ENCODE assay signal across 16 cellular contexts in the genomic region with DNA sequence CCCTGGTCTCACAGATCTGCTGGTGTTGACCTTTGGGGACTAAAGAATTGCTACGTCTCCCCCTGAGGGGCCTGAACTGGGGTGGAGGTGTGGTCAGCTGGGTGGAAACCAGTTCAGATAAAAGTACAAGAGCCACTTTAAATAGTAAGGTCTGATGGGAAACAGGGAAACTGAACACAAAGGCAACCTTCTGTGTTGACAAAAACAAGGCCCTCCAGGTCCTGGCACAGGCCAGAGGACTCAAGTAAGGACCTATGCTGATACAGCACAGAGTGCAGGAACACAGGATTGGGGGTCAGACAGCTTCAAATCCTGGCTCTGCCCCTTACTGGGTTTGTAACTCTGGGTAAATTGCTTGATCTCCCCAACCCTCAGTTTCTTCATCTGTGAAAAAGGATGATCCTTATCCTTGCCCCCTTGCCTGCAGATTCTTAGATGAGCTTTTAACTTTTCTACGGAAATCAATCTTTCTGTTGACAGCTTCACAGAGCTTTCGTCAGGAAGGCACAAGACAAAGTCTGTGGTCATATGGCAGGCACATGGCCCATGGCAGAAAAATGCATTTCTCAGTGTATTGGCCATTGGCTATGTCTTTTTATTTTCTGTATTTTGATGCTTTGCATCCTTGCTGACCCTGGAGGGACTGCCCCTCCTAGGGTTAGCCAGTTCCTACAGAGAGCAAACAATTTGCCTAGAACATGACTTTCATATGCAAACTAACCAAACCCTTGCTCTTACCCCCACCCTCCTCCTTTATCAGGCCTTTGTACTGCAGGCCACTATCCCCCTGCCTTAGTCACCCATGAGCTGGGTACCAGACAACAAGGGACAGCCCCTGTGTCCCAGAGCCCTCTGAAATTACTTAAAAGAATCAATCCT. TPM values are rescaled to one million over a fixed set of nuclear protein-coding genes. Genes with fewer than 3 reads are reported as not detected.
"Had no signal": no experiment of that assay in that cellular context is flagged by ENCODE, and none has a peak within 500 bp of the region (broad histone marks: within the 10 kb centered on the region; RNA-seq: fewer than 3 reads in every experiment).

No MANE protein-coding gene starts in this region.

- H3K27ac ChIP-seq: ascending aorta, esophagus squamous epithelium, tibial artery had no signal

- H3K36me3 Mint-ChIP-seq: naive B cell had no signal

- H3K4me1 ChIP-seq: ascending aorta had no signal

- H3K4me1 Mint-ChIP-seq: naive B cell had no signal

- H3K27ac Mint-ChIP-seq: activated T-helper 1 cell treated with anti-CD3 and anti-CD28 coated beads, Interleukin-12 subunit alpha, Interleukin-12 subunit beta, Interleukin-2, Interleukin-4 antibody, amounts not matched to agents 30 ng/mL and 10 ng/mL and 1 ng/mL, durations not matched to agents 14 hours and 24 hours and 36 hours; naive B cell had no signal

- H3K36me3 ChIP-seq: ascending aorta, esophagus squamous epithelium, tibial artery had no signal

- H3K9me3 Mint-ChIP-seq: activated T-helper 1 cell treated with anti-CD3 and anti-CD28 coated beads, Interleukin-12 subunit alpha, Interleukin-12 subunit beta, Interleukin-2, Interleukin-4 antibody, amounts not matched to agents 30 ng/mL and 10 ng/mL and 1 ng/mL, durations not matched to agents 14 hours and 24 hours and 36 hours had no signal

- H3K4me3 Mint-ChIP-seq: activated T-helper 1 cell treated with anti-CD3 and anti-CD28 coated beads, Interleukin-12 subunit alpha, Interleukin-12 subunit beta, Interleukin-2, Interleukin-4 antibody, amounts not matched to agents 30 ng/mL and 10 ng/mL and 1 ng/mL, durations not matched to agents 14 hours and 24 hours and 36 hours; naive B cell had no signal

- ATAC-seq: activated CD4-positive, CD25-positive, alpha-beta regulatory T cell treated with anti-CD3 and anti-CD28 coated beads, Interleukin-2, amount 50 U/mL, for 24 hours had no signal

- H3K27me3 ChIP-seq: ascending aorta, tibial artery had no signal

- H3K9me3 ChIP-seq: ascending aorta, esophagus squamous epithelium, tibial artery had no signal

- H3K4me3 ChIP-seq: ascending aorta, esophagus squamous epithelium, lung, tibial artery had no signal

- DNase-seq: activated CD4-positive, alpha-beta T cell treated with anti-CD3 and anti-CD28 coated beads, Interleukin-2, amount 50 U/mL, for 1 hour; activated naive CD4-positive, alpha-beta T cell treated with Interleukin-2 at 50 U/mL for 16 hours; esophagus squamous epithelium; foreskin fibroblast; glutamatergic neuron; naive B cell; stimulated activated CD4-positive, alpha-beta T cell treated with anti-CD3 and anti-CD28 coated beads, Interleukin-12 subunit alpha, Interleukin-12 subunit beta, amount 100 ng/mL, for 4 hours; stimulated activated CD4-positive, alpha-beta T cell treated with anti-CD3 and anti-CD28 coated beads, Interleukin-2, amount 100 ng/mL, for 24 hours; tibial artery had no signal

RNA-seq across cellular contexts. Expression of a gene that starts 24.4 kb away (rescaled TPM):
- total RNA-seq: activated CD8-positive, alpha-beta memory T cell treated with anti-CD3 and anti-CD28 coated beads for 36 hours; bronchial epithelial cell; mononuclear cell had no signal
